ENCODE assay signal across 10 cellular contexts in the genomic region with DNA sequence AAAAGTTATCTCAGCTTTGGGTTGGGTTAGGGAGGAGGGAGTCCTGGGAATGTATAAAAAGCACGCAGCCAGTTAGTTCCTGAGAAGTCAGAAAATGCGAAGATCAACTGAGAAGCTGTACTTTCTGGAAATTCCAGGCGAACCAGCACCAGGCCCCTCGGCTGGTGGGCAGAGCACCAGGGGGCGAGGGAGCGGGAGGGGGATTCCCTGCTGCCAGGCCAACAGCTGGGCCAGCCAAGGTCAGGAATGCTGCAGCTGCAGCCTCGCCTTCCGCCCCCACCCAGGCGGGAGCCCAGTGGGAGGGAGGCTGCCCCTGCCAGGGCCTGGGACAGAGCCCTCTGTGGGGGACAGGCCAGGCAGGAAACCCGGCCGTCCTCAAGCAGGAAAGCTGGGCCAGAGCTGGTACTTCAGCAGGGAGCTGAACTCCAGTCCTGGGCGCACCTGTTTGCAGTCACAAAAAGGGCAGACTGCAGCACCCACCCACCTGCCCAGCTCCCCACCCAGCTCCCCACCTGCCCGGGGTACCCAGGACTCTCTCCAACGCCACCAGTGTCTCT. TPM values are rescaled to one million over a fixed set of nuclear protein-coding genes. Genes with fewer than 3 reads are reported as not detected.
DNase-seq lines count a peak whose midpoint lies in the region; ATAC-seq, FAIRE-seq and TF ChIP-seq lines count a peak whose summit lies in the region.
"Had no signal": no experiment of that assay in that cellular context is flagged by ENCODE, and none has a peak within 500 bp of the region (broad histone marks: within the 10 kb centered on the region; RNA-seq: fewer than 3 reads in every experiment).

No MANE protein-coding gene starts in this region.

- H3K27me3 ChIP-seq in keratinocyte (ENCODE audit: control insufficient read depth, extremely low read depth, insufficient read depth, low read length) (no peaks in the 10 kb centered on the region), thoracic aorta (replicated peaks; ENCODE audit: insufficient read depth) (no peaks in the 10 kb centered on the region)
- H3K27me3 ChIP-seq: esophagus squamous epithelium had no signal

- H3K36me3 Mint-ChIP-seq in T-helper 1 cell treated with Interleukin-12 subunit alpha and Interleukin-12 subunit beta and Interleukin-4 antibody, amounts not matched to agents 30 μg/mL and 1 μg/mL, for 36 hours (ENCODE audit: low read depth) = no peaks in the 10 kb centered on the region

- H3K4me1 Mint-ChIP-seq in T-helper 1 cell treated with Interleukin-12 subunit alpha and Interleukin-12 subunit beta and Interleukin-4 antibody, amounts not matched to agents 30 μg/mL and 1 μg/mL, for 36 hours (ENCODE audit: low read depth) = peaks cover 8% of the 10 kb centered on the region

- H3K36me3 ChIP-seq in keratinocyte (ENCODE audit: control insufficient read depth in 2 of 2, extremely low read depth in 1 of 2, insufficient read depth in 2 of 2, low read length in 2 of 2) (peaks cover 2 to 4% of the 10 kb centered on the region in 2 experiments), thoracic aorta (no peaks in the 10 kb centered on the region)
- H3K36me3 ChIP-seq: esophagus squamous epithelium had no signal

- peaks cover 7% of the 10 kb centered on the region for H3K9me1 ChIP-seq in keratinocyte (ENCODE audit: control insufficient read depth, extremely low read depth, insufficient read depth, low read length)

- H3K4me3 ChIP-seq in keratinocyte (ENCODE audit: control insufficient read depth in 2 of 3, extremely low read depth in 1 of 3, insufficient read depth in 2 of 3, low read depth in 1 of 3, low read length in 3 of 3) = no peak overlapping the region
- H3K4me3 ChIP-seq in thoracic aorta = peak overlapping the region; percentile 52

- FAIRE-seq in keratinocyte (lab: Jason Lieb, UNC) = no peak
- FAIRE-seq: A204.1 had no signal

- no peaks in the 10 kb centered on the region for H3K9me3 ChIP-seq in keratinocyte (ENCODE audit: control insufficient read depth, low read depth, low read length)
- H3K9me3 ChIP-seq in thoracic aorta = no peaks in the 10 kb centered on the region
- H3K9me3 ChIP-seq: esophagus squamous epithelium had no signal

- H3K27ac ChIP-seq in keratinocyte (ENCODE audit: control insufficient read depth, insufficient read depth, low read length) (no peak overlapping the region), thoracic aorta (peak overlapping the region in 1 of 2 donors; percentile 22)

- DNase-seq in T-helper 1 cell (no peak), amniotic epithelial cell (ENCODE audit: low read depth) (peak; percentile 43), keratinocyte (ENCODE audit: low read depth, low spot score) (no peak), thoracic aorta (ENCODE audit: low spot score) (no peak), COLO668 (lab: John Stamatoyannopoulos, UW; ENCODE audit: unreplicated experiment) (no peak), DMS153 (lab: John Stamatoyannopoulos, UW) (no peak)
- DNase-seq: esophagus squamous epithelium had no signal

- no peak for TF ChIP-seq CTCF in keratinocyte (optimal IDR thresholded peaks at IDR 0.05 in 1 of 3, IDR thresholded peaks at IDR 0.05 in 1 of 3, conservative IDR thresholded peaks at IDR 0.05 in 1 of 3; ENCODE audit: extremely low read depth in 1 of 3, insufficient read depth in 2 of 3, low read length in 3 of 3)
- no peak for TF ChIP-seq CTCF in thoracic aorta (IDR thresholded peaks at IDR 0.05)

- H3K4me1 ChIP-seq in keratinocyte (ENCODE audit: control insufficient read depth, extremely low read depth, insufficient read depth, low read length) (peaks cover 41% of the 10 kb centered on the region), thoracic aorta (ENCODE audit: control insufficient read depth in 1 of 2, low read depth in 2 of 2) (peaks cover 15 to 25% of the 10 kb centered on the region in 2 donors)

- dilution Hi-C loops in keratinocyte (cut with MboI; ENCODE audit: extremely low pct_ligation_motif_present, low sequenced_read_pairs) = no loop called here

- H4K20me1 ChIP-seq in keratinocyte (ENCODE audit: control insufficient read depth, extremely low read depth, insufficient read depth, low read length) = peaks cover 23% of the 10 kb centered on the region

- peaks cover 76% of the 10 kb centered on the region for H3K79me2 ChIP-seq in keratinocyte (ENCODE audit: control insufficient read depth, insufficient read depth, low read length)

- no peak overlapping the region for H3K27ac Mint-ChIP-seq in T-helper 1 cell treated with Interleukin-12 subunit alpha and Interleukin-12 subunit beta and Interleukin-4 antibody, amounts not matched to agents 30 μg/mL and 1 μg/mL, for 36 hours

- H3K4me2 ChIP-seq in keratinocyte (ENCODE audit: control insufficient read depth, extremely low read depth, insufficient read depth, low read depth, low read length) = peak overlapping the region; percentile 25

- ATAC-seq in thoracic aorta (ENCODE audit: insufficient number of reproducible peaks, low FRiP score, low read depth) (no peak), GM21447 (IDR thresholded peaks at IDR 0.05; ENCODE audit: unreplicated experiment) (no peak)

- no peak overlapping the region for H3K9ac ChIP-seq in keratinocyte (ENCODE audit: control insufficient read depth, extremely low read depth, insufficient read depth, low read length)

- peak overlapping the region; percentile 7 for H3K4me3 Mint-ChIP-seq in T-helper 1 cell treated with Interleukin-12 subunit alpha and Interleukin-12 subunit beta and Interleukin-4 antibody, amounts not matched to agents 30 μg/mL and 1 μg/mL, for 36 hours

- H3K27me3 Mint-ChIP-seq in T-helper 1 cell treated with Interleukin-12 subunit alpha and Interleukin-12 subunit beta and Interleukin-4 antibody, amounts not matched to agents 30 μg/mL and 1 μg/mL, for 36 hours (ENCODE audit: low read depth) = no peaks in the 10 kb centered on the region

- no peaks in the 10 kb centered on the region for H3K9me3 Mint-ChIP-seq in T-helper 1 cell treated with Interleukin-12 subunit alpha and Interleukin-12 subunit beta and Interleukin-4 antibody, amounts not matched to agents 30 μg/mL and 1 μg/mL, for 36 hours

- no peak overlapping the region for H2AFZ ChIP-seq in keratinocyte (ENCODE audit: control insufficient read depth, low read length)

RNA-seq across cellular contexts. Expression of a gene that starts 35.5 kb away (rescaled TPM):
- polyA plus RNA-seq in keratinocyte = 16.4 to 32.1 TPM (median 18.2 TPM) in 3 replicates
- polyA plus RNA-seq in keratinocyte (2011; ENCODE audit: low read depth) = 5.5 TPM
- 15.8 and 23.4 TPM in 2 replicates for polyA plus RNA-seq in keratinocyte (2011; cell fraction: cytosol; rRNA removed)
- 34.4 and 38.2 TPM in 2 replicates for polyA plus RNA-seq in keratinocyte (2011; cell fraction: nucleus; rRNA removed)
- 8.7 and 37.0 TPM in 2 replicates for polyA plus RNA-seq in keratinocyte (2012; ENCODE audit: low replicate concordance)
- polyA minus RNA-seq in keratinocyte = 28.5 to 58.4 TPM (median 37.2 TPM) in 3 replicates
- 39.5 TPM for polyA minus RNA-seq in keratinocyte (2011; cell fraction: cytosol; rRNA and poly(A)+ RNA removed)
- polyA minus RNA-seq in keratinocyte (2011; cell fraction: nucleus; rRNA and poly(A)+ RNA removed) = 25.2 and 36.2 TPM in 2 replicates
- 10 to 100 TPM; 10.1 to 11.5 TPM for total RNA-seq in thoracic aorta
